24 cellular contexts compared by ENCODE assay signal in the genomic region with DNA sequence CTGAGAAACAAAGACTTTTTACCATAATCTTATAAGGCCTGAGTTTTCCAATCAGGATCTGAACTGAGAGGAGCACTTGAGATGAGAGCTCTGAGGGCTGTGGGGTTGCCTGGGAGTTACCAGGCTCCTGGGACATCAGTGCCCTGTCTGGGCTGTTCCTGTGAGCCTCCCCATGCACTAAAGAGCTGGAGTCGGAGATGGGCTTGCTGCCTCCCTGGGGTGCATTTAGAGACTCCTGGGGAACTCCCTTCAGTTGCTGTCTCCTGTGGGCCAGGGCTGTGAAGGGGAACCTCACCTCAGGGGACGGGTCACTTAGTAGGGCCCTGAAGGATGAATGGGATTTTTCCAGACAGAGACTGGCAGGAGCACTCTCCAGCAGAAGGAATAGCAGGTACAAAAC. TPM values are rescaled to one million over a fixed set of nuclear protein-coding genes. Genes with fewer than 3 reads are reported as not detected.
"Had no signal": no experiment of that assay in that cellular context is flagged by ENCODE, and none has a peak within 500 bp of the region (broad histone marks: within the 10 kb centered on the region; RNA-seq: fewer than 3 reads in every experiment).

No MANE protein-coding gene starts in this region.

- H3K27ac Mint-ChIP-seq: naive thymus-derived CD4-positive, alpha-beta T cell; type B pancreatic cell had no signal

- H2AFZ ChIP-seq: hepatocyte had no signal

- DNase-seq: caudate nucleus; cortex of kidney; effector CD8-positive, alpha-beta T cell; foreskin melanocyte; kidney glomerular epithelial cell; mammary epithelial cell; naive thymus-derived CD4-positive, alpha-beta T cell; nucleus accumbens; retina; stimulated activated naive CD4-positive, alpha-beta T cell; stomach had no signal

- H3K4me1 ChIP-seq: pancreas, psoas muscle had no signal

- H3K9me3 Mint-ChIP-seq: naive thymus-derived CD4-positive, alpha-beta T cell; type B pancreatic cell had no signal

- H3K4me3 Mint-ChIP-seq: naive thymus-derived CD4-positive, alpha-beta T cell; type B pancreatic cell had no signal

- H3K9me3 ChIP-seq: pancreas, psoas muscle, stomach had no signal

- H3K27ac ChIP-seq: hepatocyte, pancreas, psoas muscle, stomach had no signal

- H3K79me2 ChIP-seq: hepatocyte had no signal

- H3K4me1 Mint-ChIP-seq: naive thymus-derived CD4-positive, alpha-beta T cell had no signal

- H3K36me3 ChIP-seq: pancreas, stomach had no signal

- H3K27me3 ChIP-seq: dorsolateral prefrontal cortex, hepatocyte, pancreas had no signal

- H3K27me3 Mint-ChIP-seq: naive thymus-derived CD4-positive, alpha-beta T cell had no signal

- H3K4me3 ChIP-seq: dorsolateral prefrontal cortex, hepatocyte, pancreas, psoas muscle, stomach had no signal

- H3K4me2 ChIP-seq: hepatocyte had no signal

- H3K36me3 Mint-ChIP-seq: naive thymus-derived CD4-positive, alpha-beta T cell; type B pancreatic cell had no signal

RNA-seq across cellular contexts. Expression of gene KCNC1, which starts 33.3 kb away (rescaled TPM):
- total RNA-seq: left lobe of liver; mammary epithelial cell; mesenteric fat pad; naive thymus-derived CD4-positive, alpha-beta T cell; sciatic nerve had no signal
- polyA plus RNA-seq: mammary epithelial cell; naive thymus-derived CD4-positive, alpha-beta T cell had no signal

RNA-seq across cellular contexts. Expression of gene MYOD1, which starts 48.5 kb away (rescaled TPM):
- total RNA-seq: cerebellum; hepatocyte; left lobe of liver; lower leg skin; mammary epithelial cell; mesenteric fat pad; mononuclear cell; naive thymus-derived CD4-positive, alpha-beta T cell; pancreas; sciatic nerve; stomach had no signal
- polyA plus RNA-seq: esophagus; hepatocyte; mammary epithelial cell; naive thymus-derived CD4-positive, alpha-beta T cell; neural cell; pancreas; stomach had no signal
